In the genomic region with DNA sequence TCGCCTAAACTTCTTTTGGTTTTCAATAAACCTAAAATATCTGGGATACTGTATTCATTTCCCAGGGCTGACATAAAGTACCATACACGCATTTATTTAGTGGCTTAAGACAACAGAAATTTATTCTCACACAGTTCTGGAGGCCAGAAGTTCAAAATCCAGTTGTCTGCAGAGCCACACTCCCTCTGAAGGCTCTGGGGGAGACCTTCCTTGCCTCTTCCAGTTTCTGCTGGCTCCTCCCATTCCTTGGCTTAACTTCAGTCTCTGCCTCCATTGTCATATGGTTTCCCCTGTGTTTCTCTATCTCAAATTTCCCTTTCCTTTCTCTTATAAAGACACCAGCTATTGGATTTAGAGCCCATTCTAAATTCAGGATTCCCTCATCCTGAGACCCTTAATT, we compare ENCODE assay signal across 1 cellular context.
TF ChIP-seq lines count a peak whose summit lies in the region.

No MANE protein-coding gene starts in this region.

TF ChIP-seq in WTC11, 78 proteins besides CTCF, POLR2A, EP300 and RAD21 (continued from another document):
- TF ChIP-seq, protein P1, sequence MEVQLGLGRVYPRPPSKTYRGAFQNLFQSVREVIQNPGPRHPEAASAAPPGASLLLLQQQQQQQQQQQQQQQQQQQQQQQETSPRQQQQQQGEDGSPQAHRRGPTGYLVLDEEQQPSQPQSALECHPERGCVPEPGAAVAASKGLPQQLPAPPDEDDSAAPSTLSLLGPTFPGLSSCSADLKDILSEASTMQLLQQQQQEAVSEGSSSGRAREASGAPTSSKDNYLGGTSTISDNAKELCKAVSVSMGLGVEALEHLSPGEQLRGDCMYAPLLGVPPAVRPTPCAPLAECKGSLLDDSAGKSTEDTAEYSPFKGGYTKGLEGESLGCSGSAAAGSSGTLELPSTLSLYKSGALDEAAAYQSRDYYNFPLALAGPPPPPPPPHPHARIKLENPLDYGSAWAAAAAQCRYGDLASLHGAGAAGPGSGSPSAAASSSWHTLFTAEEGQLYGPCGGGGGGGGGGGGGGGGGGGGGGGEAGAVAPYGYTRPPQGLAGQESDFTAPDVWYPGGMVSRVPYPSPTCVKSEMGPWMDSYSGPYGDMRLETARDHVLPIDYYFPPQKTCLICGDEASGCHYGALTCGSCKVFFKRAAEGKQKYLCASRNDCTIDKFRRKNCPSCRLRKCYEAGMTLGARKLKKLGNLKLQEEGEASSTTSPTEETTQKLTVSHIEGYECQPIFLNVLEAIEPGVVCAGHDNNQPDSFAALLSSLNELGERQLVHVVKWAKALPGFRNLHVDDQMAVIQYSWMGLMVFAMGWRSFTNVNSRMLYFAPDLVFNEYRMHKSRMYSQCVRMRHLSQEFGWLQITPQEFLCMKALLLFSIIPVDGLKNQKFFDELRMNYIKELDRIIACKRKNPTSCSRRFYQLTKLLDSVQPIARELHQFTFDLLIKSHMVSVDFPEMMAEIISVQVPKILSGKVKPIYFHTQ (CRISPR knock-in tag; IDR thresholded peaks at IDR 0.05): no peak
- TF ChIP-seq ZBTB21 (CRISPR knock-in tag; IDR thresholded peaks at IDR 0.05; ENCODE audit: borderline replicate concordance) (no peak), ZNF138 (CRISPR knock-in tag; conservative IDR thresholded peaks at IDR 0.05) (no peak)
